In genomic region chr11:64305691-64306562, GRCh38 we compare ENCODE assay signal across 1 cellular context.
TF ChIP-seq lines count a peak whose summit lies in the region.

No MANE protein-coding gene starts in this region.

TF ChIP-seq in HepG2, 621 proteins besides CTCF, POLR2A, EP300 and RAD21 (continued from another document and continues in another):
- TF ChIP-seq THAP7 (CRISPR knock-in tag; IDR thresholded peaks at IDR 0.05) (0 out of 2 replicates have a peak, but pooled peaks have one; percentile 15), ZNF253 (CRISPR knock-in tag; IDR thresholded peaks at IDR 0.05; ENCODE audit: borderline replicate concordance) (no peak), MTF1 (CRISPR knock-in tag; IDR thresholded peaks at IDR 0.05) (no peak), ZNF160 (CRISPR knock-in tag; IDR thresholded peaks at IDR 0.05) (no peak), ZBTB20 (CRISPR knock-in tag; IDR thresholded peaks at IDR 0.05; ENCODE audit: borderline replicate concordance, low read depth) (peak; percentile 69; the same call in 1 of the 2 replicates), GATAD1 (CRISPR knock-in tag; IDR thresholded peaks at IDR 0.05) (peak; percentile 69), ZNF317 (CRISPR knock-in tag; IDR thresholded peaks at IDR 0.05) (peak; percentile 62), ZNF704 (CRISPR knock-in tag; IDR thresholded peaks at IDR 0.05; ENCODE audit: borderline replicate concordance) (0 out of 2 replicates have a peak, but pooled peaks have one; percentile 46), ZNF724P (CRISPR knock-in tag; IDR thresholded peaks at IDR 0.05; ENCODE audit: borderline replicate concordance) (peak; percentile 78; the same call in 1 of the 2 replicates), ZNF672 (CRISPR knock-in tag; IDR thresholded peaks at IDR 0.05) (no peak), HNF4A (CRISPR knock-in tag; IDR thresholded peaks at IDR 0.05) (peak; percentile 44; the same call in 1 of the 2 replicates), ZNF749 (CRISPR knock-in tag; IDR thresholded peaks at IDR 0.05; ENCODE audit: borderline replicate concordance) (peak; percentile 38; the same call in 1 of the 2 replicates), ZEB1 (IDR thresholded peaks at IDR 0.05; ENCODE audit: insufficient replicate concordance, low read depth) (peak; percentile 71), GABPA (IDR thresholded peaks at IDR 0.05; ENCODE audit: low read depth, low read length) (no peak), GABPA (CRISPR knock-in tag; IDR thresholded peaks at IDR 0.05; ENCODE audit: low read depth) (peak; percentile 80), PAWR (CRISPR knock-in tag; IDR thresholded peaks at IDR 0.05; ENCODE audit: borderline replicate concordance) (no peak), SRSF4 (IDR thresholded peaks at IDR 0.05; ENCODE audit: low read depth, low read length, poor library complexity, severe bottlenecking) (no peak), ZSCAN20 (CRISPR knock-in tag; IDR thresholded peaks at IDR 0.05; ENCODE audit: borderline replicate concordance) (no peak), ZKSCAN1 (IDR thresholded peaks at IDR 0.05; ENCODE audit: low read length) (no peak), ZNF709 (CRISPR knock-in tag; IDR thresholded peaks at IDR 0.05) (peak; percentile 32; the same call in 1 of the 2 replicates), SALL1 (CRISPR knock-in tag; IDR thresholded peaks at IDR 0.05) (peak; percentile 34; the same call in 1 of the 2 replicates), ZNF331 (CRISPR knock-in tag; IDR thresholded peaks at IDR 0.05) (no peak), HOXD1 (CRISPR knock-in tag; IDR thresholded peaks at IDR 0.05) (0 out of 2 replicates have a peak, but pooled peaks have one; percentile 40), MED8 (CRISPR knock-in tag; IDR thresholded peaks at IDR 0.05; ENCODE audit: insufficient replicate concordance) (peak; percentile 63), NR2F6 (IDR thresholded peaks at IDR 0.05) (peak; percentile 96), NR2F6 (CRISPR knock-in tag; IDR thresholded peaks at IDR 0.05) (peak; percentile 97), ZNF619 (CRISPR knock-in tag; IDR thresholded peaks at IDR 0.05) (0 out of 2 replicates have a peak, but pooled peaks have one; percentile 51), ZSCAN31 (CRISPR knock-in tag; IDR thresholded peaks at IDR 0.05; ENCODE audit: low read depth) (0 out of 2 replicates have a peak, but pooled peaks have one; percentile 48), ZGPAT (CRISPR knock-in tag; IDR thresholded peaks at IDR 0.05) (peak; percentile 55; the same call in 1 of the 2 replicates), SOX6 (IDR thresholded peaks at IDR 0.05) (no peak), SOX6 (CRISPR knock-in tag; IDR thresholded peaks at IDR 0.05) (peak; percentile 49), ZNF746 (CRISPR knock-in tag; IDR thresholded peaks at IDR 0.05) (peak; percentile 85; the same call in 1 of the 2 replicates), ZNF772 (CRISPR knock-in tag; IDR thresholded peaks at IDR 0.05) (no peak; the same call in 1 of the 2 replicates), NRL (CRISPR knock-in tag; IDR thresholded peaks at IDR 0.05; ENCODE audit: borderline replicate concordance) (no peak; the same call in 1 of the 2 replicates), ZNF546 (CRISPR knock-in tag; conservative IDR thresholded peaks at IDR 0.05) (peak; percentile 45; the same call in 1 of the 2 replicates), NFKBIZ (CRISPR knock-in tag; IDR thresholded peaks at IDR 0.05) (no peak), ZFY (CRISPR knock-in tag; IDR thresholded peaks at IDR 0.05) (peak; percentile 51), ZNF639 (CRISPR knock-in tag; conservative IDR thresholded peaks at IDR 0.05) (no peak), RARA (CRISPR knock-in tag; IDR thresholded peaks at IDR 0.05) (peak; percentile 18; the same call in 1 of the 2 replicates), WIZ (CRISPR knock-in tag; IDR thresholded peaks at IDR 0.05) (no peak), ZSCAN22 (CRISPR knock-in tag; IDR thresholded peaks at IDR 0.05) (no peak), FOSL2 (CRISPR knock-in tag; IDR thresholded peaks at IDR 0.05) (peak; percentile 8; the same call in 1 of the 2 replicates), ZNF549 (CRISPR knock-in tag; IDR thresholded peaks at IDR 0.05) (no peak), FOXM1 (CRISPR knock-in tag; IDR thresholded peaks at IDR 0.05) (no peak), KLF12 (CRISPR knock-in tag; IDR thresholded peaks at IDR 0.05; ENCODE audit: borderline replicate concordance) (no peak; the same call in 1 of the 2 replicates), KMT2A (CRISPR knock-in tag; IDR thresholded peaks at IDR 0.05) (peak; percentile 35; the same call in 1 of the 2 replicates), ZNF232 (CRISPR knock-in tag; IDR thresholded peaks at IDR 0.05; ENCODE audit: borderline replicate concordance) (no peak), ZNF598 (CRISPR knock-in tag; IDR thresholded peaks at IDR 0.05; ENCODE audit: borderline replicate concordance) (0 out of 2 replicates have a peak, but pooled peaks have one; percentile 35), CENPT (CRISPR knock-in tag; IDR thresholded peaks at IDR 0.05; ENCODE audit: low read depth) (0 out of 2 replicates have a peak, but pooled peaks have one; percentile 31)
- TF ChIP-seq, protein P1, sequence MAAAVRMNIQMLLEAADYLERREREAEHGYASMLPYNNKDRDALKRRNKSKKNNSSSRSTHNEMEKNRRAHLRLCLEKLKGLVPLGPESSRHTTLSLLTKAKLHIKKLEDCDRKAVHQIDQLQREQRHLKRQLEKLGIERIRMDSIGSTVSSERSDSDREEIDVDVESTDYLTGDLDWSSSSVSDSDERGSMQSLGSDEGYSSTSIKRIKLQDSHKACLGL (CRISPR knock-in tag; IDR thresholded peaks at IDR 0.05): 0 out of 2 replicates have a peak, but pooled peaks have one; percentile 49
- TF ChIP-seq, protein P2, sequence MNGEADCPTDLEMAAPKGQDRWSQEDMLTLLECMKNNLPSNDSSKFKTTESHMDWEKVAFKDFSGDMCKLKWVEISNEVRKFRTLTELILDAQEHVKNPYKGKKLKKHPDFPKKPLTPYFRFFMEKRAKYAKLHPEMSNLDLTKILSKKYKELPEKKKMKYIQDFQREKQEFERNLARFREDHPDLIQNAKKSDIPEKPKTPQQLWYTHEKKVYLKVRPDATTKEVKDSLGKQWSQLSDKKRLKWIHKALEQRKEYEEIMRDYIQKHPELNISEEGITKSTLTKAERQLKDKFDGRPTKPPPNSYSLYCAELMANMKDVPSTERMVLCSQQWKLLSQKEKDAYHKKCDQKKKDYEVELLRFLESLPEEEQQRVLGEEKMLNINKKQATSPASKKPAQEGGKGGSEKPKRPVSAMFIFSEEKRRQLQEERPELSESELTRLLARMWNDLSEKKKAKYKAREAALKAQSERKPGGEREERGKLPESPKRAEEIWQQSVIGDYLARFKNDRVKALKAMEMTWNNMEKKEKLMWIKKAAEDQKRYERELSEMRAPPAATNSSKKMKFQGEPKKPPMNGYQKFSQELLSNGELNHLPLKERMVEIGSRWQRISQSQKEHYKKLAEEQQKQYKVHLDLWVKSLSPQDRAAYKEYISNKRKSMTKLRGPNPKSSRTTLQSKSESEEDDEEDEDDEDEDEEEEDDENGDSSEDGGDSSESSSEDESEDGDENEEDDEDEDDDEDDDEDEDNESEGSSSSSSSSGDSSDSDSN (CRISPR knock-in tag; IDR thresholded peaks at IDR 0.05): peak; percentile 87
- TF ChIP-seq, protein P3, sequence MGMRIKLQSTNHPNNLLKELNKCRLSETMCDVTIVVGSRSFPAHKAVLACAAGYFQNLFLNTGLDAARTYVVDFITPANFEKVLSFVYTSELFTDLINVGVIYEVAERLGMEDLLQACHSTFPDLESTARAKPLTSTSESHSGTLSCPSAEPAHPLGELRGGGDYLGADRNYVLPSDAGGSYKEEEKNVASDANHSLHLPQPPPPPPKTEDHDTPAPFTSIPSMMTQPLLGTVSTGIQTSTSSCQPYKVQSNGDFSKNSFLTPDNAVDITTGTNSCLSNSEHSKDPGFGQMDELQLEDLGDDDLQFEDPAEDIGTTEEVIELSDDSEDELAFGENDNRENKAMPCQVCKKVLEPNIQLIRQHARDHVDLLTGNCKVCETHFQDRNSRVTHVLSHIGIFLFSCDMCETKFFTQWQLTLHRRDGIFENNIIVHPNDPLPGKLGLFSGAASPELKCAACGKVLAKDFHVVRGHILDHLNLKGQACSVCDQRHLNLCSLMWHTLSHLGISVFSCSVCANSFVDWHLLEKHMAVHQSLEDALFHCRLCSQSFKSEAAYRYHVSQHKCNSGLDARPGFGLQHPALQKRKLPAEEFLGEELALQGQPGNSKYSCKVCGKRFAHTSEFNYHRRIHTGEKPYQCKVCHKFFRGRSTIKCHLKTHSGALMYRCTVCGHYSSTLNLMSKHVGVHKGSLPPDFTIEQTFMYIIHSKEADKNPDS (CRISPR knock-in tag; IDR thresholded peaks at IDR 0.05): no peak
- TF ChIP-seq, protein P4, sequence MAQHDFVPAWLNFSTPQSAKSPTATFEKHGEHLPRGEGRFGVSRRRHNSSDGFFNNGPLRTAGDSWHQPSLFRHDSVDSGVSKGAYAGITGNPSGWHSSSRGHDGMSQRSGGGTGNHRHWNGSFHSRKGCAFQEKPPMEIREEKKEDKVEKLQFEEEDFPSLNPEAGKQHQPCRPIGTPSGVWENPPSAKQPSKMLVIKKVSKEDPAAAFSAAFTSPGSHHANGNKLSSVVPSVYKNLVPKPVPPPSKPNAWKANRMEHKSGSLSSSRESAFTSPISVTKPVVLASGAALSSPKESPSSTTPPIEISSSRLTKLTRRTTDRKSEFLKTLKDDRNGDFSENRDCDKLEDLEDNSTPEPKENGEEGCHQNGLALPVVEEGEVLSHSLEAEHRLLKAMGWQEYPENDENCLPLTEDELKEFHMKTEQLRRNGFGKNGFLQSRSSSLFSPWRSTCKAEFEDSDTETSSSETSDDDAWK (CRISPR knock-in tag; IDR thresholded peaks at IDR 0.05): no peak
- TF ChIP-seq, protein P5, sequence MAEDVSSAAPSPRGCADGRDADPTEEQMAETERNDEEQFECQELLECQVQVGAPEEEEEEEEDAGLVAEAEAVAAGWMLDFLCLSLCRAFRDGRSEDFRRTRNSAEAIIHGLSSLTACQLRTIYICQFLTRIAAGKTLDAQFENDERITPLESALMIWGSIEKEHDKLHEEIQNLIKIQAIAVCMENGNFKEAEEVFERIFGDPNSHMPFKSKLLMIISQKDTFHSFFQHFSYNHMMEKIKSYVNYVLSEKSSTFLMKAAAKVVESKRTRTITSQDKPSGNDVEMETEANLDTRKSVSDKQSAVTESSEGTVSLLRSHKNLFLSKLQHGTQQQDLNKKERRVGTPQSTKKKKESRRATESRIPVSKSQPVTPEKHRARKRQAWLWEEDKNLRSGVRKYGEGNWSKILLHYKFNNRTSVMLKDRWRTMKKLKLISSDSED (CRISPR knock-in tag; IDR thresholded peaks at IDR 0.05): no peak
- TF ChIP-seq, protein P6, sequence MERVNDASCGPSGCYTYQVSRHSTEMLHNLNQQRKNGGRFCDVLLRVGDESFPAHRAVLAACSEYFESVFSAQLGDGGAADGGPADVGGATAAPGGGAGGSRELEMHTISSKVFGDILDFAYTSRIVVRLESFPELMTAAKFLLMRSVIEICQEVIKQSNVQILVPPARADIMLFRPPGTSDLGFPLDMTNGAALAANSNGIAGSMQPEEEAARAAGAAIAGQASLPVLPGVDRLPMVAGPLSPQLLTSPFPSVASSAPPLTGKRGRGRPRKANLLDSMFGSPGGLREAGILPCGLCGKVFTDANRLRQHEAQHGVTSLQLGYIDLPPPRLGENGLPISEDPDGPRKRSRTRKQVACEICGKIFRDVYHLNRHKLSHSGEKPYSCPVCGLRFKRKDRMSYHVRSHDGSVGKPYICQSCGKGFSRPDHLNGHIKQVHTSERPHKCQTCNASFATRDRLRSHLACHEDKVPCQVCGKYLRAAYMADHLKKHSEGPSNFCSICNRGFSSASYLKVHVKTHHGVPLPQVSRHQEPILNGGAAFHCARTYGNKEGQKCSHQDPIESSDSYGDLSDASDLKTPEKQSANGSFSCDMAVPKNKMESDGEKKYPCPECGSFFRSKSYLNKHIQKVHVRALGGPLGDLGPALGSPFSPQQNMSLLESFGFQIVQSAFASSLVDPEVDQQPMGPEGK (CRISPR knock-in tag; IDR thresholded peaks at IDR 0.05): peak; percentile 87
